In genomic region chr1:89806612-89807011, GRCh38 we compare ENCODE assay signal across 27 cellular contexts.
"Had no signal": no experiment of that assay in that cellular context is flagged by ENCODE, and none has a peak within 500 bp of the region (broad histone marks: within the 10 kb centered on the region; RNA-seq: fewer than 3 reads in every experiment).

No MANE protein-coding gene starts in this region.

- H3K27ac ChIP-seq: heart right ventricle, hepatocyte, left lung, lower lobe of right lung, pancreas, prostate gland, transverse colon, upper lobe of right lung had no signal

- DNase-seq: heart right ventricle; kidney; left cardiac atrium; left lung; lower lobe of right lung; mammary epithelial cell; mesenchymal stem cell; naive thymus-derived CD8-positive, alpha-beta T cell; nucleus accumbens; pancreas; posterior cingulate gyrus; retina; right cardiac atrium; small intestine; stimulated activated CD4-positive, alpha-beta T cell treated with anti-CD3 and anti-CD28 coated beads, Interleukin-1b, Interleukin-23, amount 100 ng/mL, for 48 hours; stimulated activated CD4-positive, alpha-beta T cell treated with anti-CD3 and anti-CD28 coated beads, Interleukin-2, amount 100 ng/mL, for 48 hours; stimulated activated CD4-positive, alpha-beta T cell treated with anti-CD3 and anti-CD28 coated beads, Interleukin-4, amount 100 ng/mL, for 4 hours; stimulated activated CD8-positive, alpha-beta memory T cell treated with anti-CD3 and anti-CD28 coated beads, Interleukin-4, amount 100 ng/mL, for 48 hours; stimulated activated naive CD4-positive, alpha-beta T cell treated with Interleukin-2 at 50 U/mL for 16 hours; stimulated activated naive CD8-positive, alpha-beta T cell treated with anti-CD3 and anti-CD28 coated beads, Interleukin-15, amount 100 ng/mL, for 72 hours; substantia nigra; transverse colon; upper lobe of right lung had no signal

- H3K79me2 ChIP-seq: hepatocyte had no signal

- H3K36me3 ChIP-seq: heart right ventricle, left lung, lower lobe of right lung, pancreas, prostate gland, transverse colon, upper lobe of right lung had no signal

- H2AFZ ChIP-seq: hepatocyte had no signal

- H3K9me3 ChIP-seq: heart right ventricle, left lung, lower lobe of right lung, pancreas, prostate gland, transverse colon, upper lobe of right lung had no signal

- H3K4me2 ChIP-seq: hepatocyte had no signal

- H3K4me3 ChIP-seq: heart right ventricle, hepatocyte, left lung, lower lobe of right lung, pancreas, prostate gland, transverse colon, upper lobe of right lung had no signal

- H3K4me1 ChIP-seq: lower lobe of right lung, pancreas, prostate gland, upper lobe of right lung had no signal

- H3K27me3 ChIP-seq: hepatocyte, left lung, pancreas, transverse colon, upper lobe of right lung had no signal

- ATAC-seq: heart right ventricle; left cardiac atrium; left lung; lower lobe of right lung; naive thymus-derived CD8-positive, alpha-beta T cell; pancreas; right cardiac atrium; sciatic nerve; stimulated activated memory B cell treated with anti-CD40 and anti-IgM and Interleukin-4, amounts not matched to agents 10 μg/mL and 1 μg/mL and 100 μg/mL, for 72 hours; stimulated activated naive CD8-positive, alpha-beta T cell treated with anti-CD3 and anti-CD28 coated beads, Interleukin-15, amount 100 ng/mL, for 72 hours; upper lobe of right lung had no signal
